In genomic region chr17:40281663-40282062, GRCh38 we compare ENCODE assay signal across 16 cellular contexts. TPM values are rescaled to one million over a fixed set of nuclear protein-coding genes. Genes with fewer than 3 reads are reported as not detected.
DNase-seq lines count a peak whose midpoint lies in the region; ATAC-seq and TF ChIP-seq lines count a peak whose summit lies in the region.
"Had no signal": no experiment of that assay in that cellular context is flagged by ENCODE, and none has a peak within 500 bp of the region (broad histone marks: within the 10 kb centered on the region; RNA-seq: fewer than 3 reads in every experiment).

No MANE protein-coding gene starts in this region.

- H3K9me3 Mint-ChIP-seq in WTC11: no peaks in the 10 kb centered on the region

- H3K9me3 ChIP-seq in iPS DF 6.9 (ENCODE audit: control insufficient read depth, insufficient read depth, low read length): no peaks in the 10 kb centered on the region
- H3K9me3 ChIP-seq in ovary: no peaks in the 10 kb centered on the region
- H3K9me3 ChIP-seq: upper lobe of left lung had no signal

- POLR2A ChIA-PET in WTC11 (lab: Charles Lee): interaction anchor here (0.8 kb wide), 1 partner anchor 63 kb away, joined by 4 read pairs; the partner anchor contains the start of gene WIPF2

- peak overlapping the region; percentile 89 for H3K27ac Mint-ChIP-seq in WTC11

- H3K27me3 Mint-ChIP-seq in WTC11 (ENCODE audit: low read depth): no peaks in the 10 kb centered on the region

- TF ChIP-seq POLR2A in ovary (IDR thresholded peaks at IDR 0.05): no peak

- CTCF ChIA-PET in WTC11 (lab: Charles Lee): interaction anchor here (0.6 to 3.1 kb wide), 13 partner anchors 9 to 278 kb away, joined by 3 to 31 read pairs (median 6); partner anchors contain the start of gene WIPF2

- intact Hi-C loops in ovary (cut with DNase I): loop anchor here in 2 of 4 donors (10.0 kb wide), 2 partner anchors 57 to 67 kb away; partner anchors contain the start of gene WIPF2 (in 1 of the 2)

- TF ChIP-seq CTCF in AG10803 (conservative IDR thresholded peaks at IDR 0.05; ENCODE audit: low read length): no peak
- TF ChIP-seq CTCF in WTC11 (IDR thresholded peaks at IDR 0.05): no peak
- TF ChIP-seq CTCF in ovary (IDR thresholded peaks at IDR 0.05): no peak

- H3K4me1 ChIP-seq in iPS DF 6.9 (ENCODE audit: control insufficient read depth, insufficient read depth, low read length) (peaks cover 4% of the 10 kb centered on the region; the same call in 1 of the 2 replicates), ovary (ENCODE audit: insufficient read depth) (no peaks in the 10 kb centered on the region)

- H3K4me3 Mint-ChIP-seq in WTC11: no peak overlapping the region

- no peaks in the 10 kb centered on the region for H3K27me3 ChIP-seq in iPS DF 6.9 (ENCODE audit: control insufficient read depth, insufficient read depth, low read length)
- no peaks in the 10 kb centered on the region for H3K27me3 ChIP-seq in ovary
- H3K27me3 ChIP-seq: upper lobe of left lung had no signal

- DNase-seq in AG10803 (ENCODE audit: low read depth) (peak; percentile 9), ELF-1 (ENCODE audit: low read depth, low spot score) (peak; percentile 57), WTC11 (ENCODE audit: low spot score) (peak; percentile 30), iPS DF 6.9 (ENCODE audit: low read depth, low spot score) (peak; percentile 50), ovary (no peak), OCI-M1 (lab: John Stamatoyannopoulos, UW) (no peak), HUDEP-2 (lab: John Stamatoyannopoulos, UW; ENCODE audit: unreplicated experiment in 76 of 76) (no peak), GF-D8 (lab: John Stamatoyannopoulos, UW) (no peak)
- DNase-seq: activated CD4-positive, CD25-positive, alpha-beta regulatory T cell treated with anti-CD3 and anti-CD28 coated beads, Interleukin-2, amount 50 U/mL, for 72 hours; effector CD8-positive, alpha-beta T cell; Kasumi-1; NCI-H1694; NCI-H526; stimulated activated CD4-positive, alpha-beta T cell treated with anti-CD3 and anti-CD28 coated beads, Interleukin-1b, Interleukin-23, amount 100 ng/mL, for 48 hours; upper lobe of left lung had no signal

- peak; percentile 88 for ATAC-seq in WTC11
- ATAC-seq: Panc1 had no signal

- H3K36me3 ChIP-seq in iPS DF 6.9 (ENCODE audit: control insufficient read depth, insufficient read depth, low read length) (peaks cover 17% of the 10 kb centered on the region; the same call in 1 of the 2 replicates), ovary (no peaks in the 10 kb centered on the region)

- peaks cover 21% of the 10 kb centered on the region for H3K4me1 Mint-ChIP-seq in WTC11

- peaks cover 36% of the 10 kb centered on the region for H3K36me3 Mint-ChIP-seq in WTC11

- H3K4me3 ChIP-seq in AG10803 (ENCODE audit: low read length) (no peak overlapping the region), iPS DF 6.9 (ENCODE audit: low read length) (no peak overlapping the region), ovary (no peak overlapping the region)
- H3K4me3 ChIP-seq: upper lobe of left lung had no signal

- TF ChIP-seq EP300 in ovary (IDR thresholded peaks at IDR 0.05): no peak

- no CpG with 5 or more reads among the region's 2 CpGs for WGBS in iPS DF 6.9 (ENCODE audit: insufficient coverage, insufficient read length)
- WGBS in ovary, 3 donors: 79 to 83% (median 79%) methylated on average over 2 of the region's 2 CpGs

- H3K27ac ChIP-seq in iPS DF 6.9 (ENCODE audit: low read length) (no peak overlapping the region), ovary (no peak overlapping the region)
- H3K27ac ChIP-seq: upper lobe of left lung had no signal

TF ChIP-seq in WTC11, 78 proteins besides CTCF, POLR2A, EP300 and RAD21:
- TF ChIP-seq SOX15 (CRISPR knock-in tag; IDR thresholded peaks at IDR 0.05) (no peak), JUN (CRISPR knock-in tag; IDR thresholded peaks at IDR 0.05) (no peak), ZNF425 (CRISPR knock-in tag; conservative IDR thresholded peaks at IDR 0.05) (no peak), MAX (CRISPR knock-in tag; IDR thresholded peaks at IDR 0.05) (0 out of 2 replicates have a peak, but pooled peaks have one; percentile 30), TEAD4 (CRISPR knock-in tag; IDR thresholded peaks at IDR 0.05) (peak; percentile 90), ZNF232 (CRISPR knock-in tag; IDR thresholded peaks at IDR 0.05) (no peak), ZNF219 (CRISPR knock-in tag; IDR thresholded peaks at IDR 0.05; ENCODE audit: borderline replicate concordance) (no peak), TEAD1 (CRISPR knock-in tag; IDR thresholded peaks at IDR 0.05) (peak; percentile 85; the same call in 1 of the 2 replicates), ZNF671 (CRISPR knock-in tag; IDR thresholded peaks at IDR 0.05) (no peak), USF1 (CRISPR knock-in tag; IDR thresholded peaks at IDR 0.05) (0 out of 2 replicates have a peak, but pooled peaks have one; percentile 24), IRF1 (CRISPR knock-in tag; IDR thresholded peaks at IDR 0.05) (no peak)
- TF ChIP-seq, protein P1, sequence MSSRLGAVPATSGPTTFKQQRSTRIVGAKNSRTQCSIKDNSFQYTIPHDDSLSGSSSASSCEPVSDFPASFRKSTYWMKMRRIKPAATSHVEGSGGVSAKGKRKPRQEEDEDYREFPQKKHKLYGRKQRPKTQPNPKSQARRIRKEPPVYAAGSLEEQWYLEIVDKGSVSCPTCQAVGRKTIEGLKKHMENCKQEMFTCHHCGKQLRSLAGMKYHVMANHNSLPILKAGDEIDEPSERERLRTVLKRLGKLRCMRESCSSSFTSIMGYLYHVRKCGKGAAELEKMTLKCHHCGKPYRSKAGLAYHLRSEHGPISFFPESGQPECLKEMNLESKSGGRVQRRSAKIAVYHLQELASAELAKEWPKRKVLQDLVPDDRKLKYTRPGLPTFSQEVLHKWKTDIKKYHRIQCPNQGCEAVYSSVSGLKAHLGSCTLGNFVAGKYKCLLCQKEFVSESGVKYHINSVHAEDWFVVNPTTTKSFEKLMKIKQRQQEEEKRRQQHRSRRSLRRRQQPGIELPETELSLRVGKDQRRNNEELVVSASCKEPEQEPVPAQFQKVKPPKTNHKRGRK (CRISPR knock-in tag; IDR thresholded peaks at IDR 0.05; ENCODE audit: borderline replicate concordance): no peak

RNA-seq across cellular contexts. Expression of gene CDC6, which starts 6.0 kb away (rescaled TPM):
- total RNA-seq in WTC11 (2021) (85.9 to 125 TPM (median 87.9 TPM) in 3 replicates), ovary (1 to 10 TPM in 3 of 7 donors, under 1 TPM in 4; 0.34 to 3.8 (median 0.76) TPM)
- polyA plus RNA-seq in ovary: 1 to 10 TPM in 1 of 2 donors, under 1 TPM in 1; 0.80 to 3.3 TPM

RNA-seq across cellular contexts. Expression of gene RARA, which starts 27.3 kb away (rescaled TPM):
- total RNA-seq in WTC11 (2021): 14.3 to 20.7 TPM (median 15.8 TPM) in 3 replicates
- total RNA-seq in ovary: 100 to 1,000 TPM in 1 of 7 donors, 10 to 100 TPM in 6; 19.8 to 100 (median 62.2) TPM
- 10 to 100 TPM; 21.8 to 39.9 TPM for polyA plus RNA-seq in ovary

Comparison
In these comparisons a context has a peak if more than half of its experiments do, and no peak if none do; other contexts are left out.
1. DNase-seq: peak in AG10803 (single experiment), ELF-1 (single experiment), WTC11 (single experiment) and iPS DF 6.9 (single experiment); none in ovary (0 of 5), OCI-M1 (single experiment), HUDEP-2 (0 of 76) and GF-D8 (single experiment).
2. RNA of gene CDC6, which starts 6.0 kb away (total RNA-seq): 85.9 to 125 TPM in WTC11; 0.34 to 3.8 TPM in ovary; every median in the first group is over 10 times any median in the second.